1 cellular context compared by ENCODE assay signal in genomic region chr5:118506453-118506852, GRCh38.
TF ChIP-seq lines count a peak whose summit lies in the region.

No MANE protein-coding gene starts in this region.

TF ChIP-seq in GM12878, 131 proteins besides CTCF, POLR2A, EP300 and RAD21 (continued from another document):
- TF ChIP-seq WRNIP1 (IDR thresholded peaks at IDR 0.05; ENCODE audit: borderline replicate concordance, low read depth, low read length) (no peak), ZNF217 (IDR thresholded peaks at IDR 0.05) (no peak), IKZF1 (conservative IDR thresholded peaks at IDR 0.05) (peak; percentile 40; the same call in 1 of the 2 replicates), HDGF (IDR thresholded peaks at IDR 0.05) (no peak), HDAC6 (IDR thresholded peaks at IDR 0.05; ENCODE audit: unreplicated experiment) (no peak), IKZF2 (IDR thresholded peaks at IDR 0.05) (peak; percentile 40; a peak in 2 of 4 replicates), NFXL1 (IDR thresholded peaks at IDR 0.05; ENCODE audit: borderline replicate concordance) (no peak), CBX3 (IDR thresholded peaks at IDR 0.05; ENCODE audit: borderline replicate concordance, low read depth) (no peak), ZNF207 (IDR thresholded peaks at IDR 0.05; ENCODE audit: borderline replicate concordance) (no peak), TCF3 (IDR thresholded peaks at IDR 0.05; ENCODE audit: borderline replicate concordance, insufficient read depth, low read depth, low read length) (no peak), BCL11A (IDR thresholded peaks at IDR 0.05; ENCODE audit: low read depth, low read length) (no peak), ZNF687 (IDR thresholded peaks at IDR 0.05) (no peak)
- TF ChIP-seq, protein P1, sequence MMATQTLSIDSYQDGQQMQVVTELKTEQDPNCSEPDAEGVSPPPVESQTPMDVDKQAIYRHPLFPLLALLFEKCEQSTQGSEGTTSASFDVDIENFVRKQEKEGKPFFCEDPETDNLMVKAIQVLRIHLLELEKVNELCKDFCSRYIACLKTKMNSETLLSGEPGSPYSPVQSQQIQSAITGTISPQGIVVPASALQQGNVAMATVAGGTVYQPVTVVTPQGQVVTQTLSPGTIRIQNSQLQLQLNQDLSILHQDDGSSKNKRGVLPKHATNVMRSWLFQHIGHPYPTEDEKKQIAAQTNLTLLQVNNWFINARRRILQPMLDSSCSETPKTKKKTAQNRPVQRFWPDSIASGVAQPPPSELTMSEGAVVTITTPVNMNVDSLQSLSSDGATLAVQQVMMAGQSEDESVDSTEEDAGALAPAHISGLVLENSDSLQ (IDR thresholded peaks at IDR 0.05), result 0 out of 2 replicates have a peak, but pooled peaks have one; percentile 8
TF ChIP-seq in GM12878: peak in this region for 11.
